In genomic region chr7:17031903-17032551, GRCh38 we compare ENCODE assay signal across 19 cellular contexts.
DNase-seq lines count a peak whose midpoint lies in the region; ATAC-seq, FAIRE-seq and TF ChIP-seq lines count a peak whose summit lies in the region.
"Had no signal": no experiment of that assay in that cellular context is flagged by ENCODE, and none has a peak within 500 bp of the region (broad histone marks: within the 10 kb centered on the region; RNA-seq: fewer than 3 reads in every experiment).

No MANE protein-coding gene starts in this region.

- H3K36me3 Mint-ChIP-seq in activated CD8-positive, alpha-beta memory T cell treated with anti-CD3 and anti-CD28 coated beads, Interleukin-2, amount 10 ng/mL, durations not matched to agents 7 days and 5 days = peaks cover 9% of the 10 kb centered on the region
- no peaks in the 10 kb centered on the region for H3K36me3 Mint-ChIP-seq in T-helper 17 cell (ENCODE audit: low read depth)
- H3K36me3 Mint-ChIP-seq in natural killer cell treated with Interleukin-12 subunit alpha and Interleukin-12 subunit beta and Interleukin-15 and Interleukin-18, amount 100 ng/mL, for 72 hours = peaks cover 4% of the 10 kb centered on the region
- H3K36me3 Mint-ChIP-seq: CD4-positive, CD25-positive, alpha-beta regulatory T cell had no signal

- no peaks in the 10 kb centered on the region for H3K27me3 ChIP-seq in prostate gland (replicated peaks; ENCODE audit: insufficient read depth)
- H3K27me3 ChIP-seq: MG63 had no signal

- no peaks in the 10 kb centered on the region for H3K4me1 ChIP-seq in prostate gland (replicated peaks)

- WGBS in prostate gland = 95% methylated on average over 1 of the region's 1 CpG

- intact Hi-C loops in prostate gland (cut with DNase I) = no loop called here

- peaks cover 3% of the 10 kb centered on the region for H3K9me3 Mint-ChIP-seq in activated CD8-positive, alpha-beta memory T cell treated with anti-CD3 and anti-CD28 coated beads, Interleukin-2, amount 10 ng/mL, durations not matched to agents 7 days and 5 days (ENCODE audit: low read depth)
- no peaks in the 10 kb centered on the region for H3K9me3 Mint-ChIP-seq in natural killer cell treated with Interleukin-12 subunit alpha and Interleukin-12 subunit beta and Interleukin-15 and Interleukin-18, amount 100 ng/mL, for 72 hours
- H3K9me3 Mint-ChIP-seq: CD4-positive, CD25-positive, alpha-beta regulatory T cell; HFFc6 had no signal

- no peak overlapping the region for H3K4me3 ChIP-seq in prostate gland
- H3K4me3 ChIP-seq: MG63 had no signal

- no peaks in the 10 kb centered on the region for H3K27me3 Mint-ChIP-seq in activated CD8-positive, alpha-beta memory T cell treated with anti-CD3 and anti-CD28 coated beads, Interleukin-2, amount 10 ng/mL, durations not matched to agents 7 days and 5 days
- no peaks in the 10 kb centered on the region for H3K27me3 Mint-ChIP-seq in T-helper 17 cell
- H3K27me3 Mint-ChIP-seq in natural killer cell treated with Interleukin-12 subunit alpha and Interleukin-12 subunit beta and Interleukin-15 and Interleukin-18, amount 100 ng/mL, for 72 hours = no peaks in the 10 kb centered on the region
- H3K27me3 Mint-ChIP-seq: CD4-positive, CD25-positive, alpha-beta regulatory T cell had no signal

- FAIRE-seq in GM19239 (lab: Jason Lieb, UNC) = peak; percentile 79

- peak overlapping the region; percentile 48 for H3K27ac Mint-ChIP-seq in activated CD8-positive, alpha-beta memory T cell treated with anti-CD3 and anti-CD28 coated beads, Interleukin-2, amount 10 ng/mL, durations not matched to agents 7 days and 5 days
- peak overlapping the region; percentile 6 for H3K27ac Mint-ChIP-seq in T-helper 17 cell
- peak overlapping the region; percentile 43 to 70 for H3K27ac Mint-ChIP-seq in natural killer cell treated with Interleukin-12 subunit alpha and Interleukin-12 subunit beta and Interleukin-15 and Interleukin-18, amount 100 ng/mL, for 72 hours
- H3K27ac Mint-ChIP-seq: CD4-positive, CD25-positive, alpha-beta regulatory T cell; HFFc6 had no signal

- no peak for TF ChIP-seq POLR2A in prostate gland (IDR thresholded peaks at IDR 0.05)

- no peak for DNase-seq in activated CD8-positive, alpha-beta memory T cell treated with anti-CD3 and anti-CD28 coated beads, Interleukin-2, amount 10 ng/mL, durations not matched to agents 7 days and 5 days
- no peak for DNase-seq in activated CD8-positive, alpha-beta memory T cell treated with anti-CD3 and anti-CD28 coated beads, Interleukin-2, amount 50 U/mL, for 4 hours
- DNase-seq in GM19239 (ENCODE audit: insufficient read length, low spot score) (no peak), T-helper 17 cell (no peak), occipital lobe (lab: John Stamatoyannopoulos, UW) (no peak), prostate gland (ENCODE audit: low spot score) (no peak)
- DNase-seq in natural killer cell treated with Interleukin-12 subunit alpha and Interleukin-12 subunit beta and Interleukin-15 and Interleukin-18, amount 100 ng/mL, for 72 hours (ENCODE audit: low spot score) = no peak
- DNase-seq: DND-41, GDM1, HFFc6, KBM-7, MG63, NCI-H1092 treated with DMSO at 0.1 percent for 48 hours, NCI-H187, NCI-H446 treated with DMSO at 0.1 percent for 48 hours, NCI-H748 treated with DMSO at 0.1 percent for 48 hours, SHP77 treated with DMSO at 0.1 percent for 48 hours had no signal

- no peak overlapping the region for H3K27ac ChIP-seq in prostate gland

- H3K36me3 ChIP-seq in prostate gland = no peaks in the 10 kb centered on the region
- H3K36me3 ChIP-seq: MG63 had no signal

- no peak overlapping the region for H3K4me3 Mint-ChIP-seq in activated CD8-positive, alpha-beta memory T cell treated with anti-CD3 and anti-CD28 coated beads, Interleukin-2, amount 10 ng/mL, durations not matched to agents 7 days and 5 days
- H3K4me3 Mint-ChIP-seq in T-helper 17 cell = no peak overlapping the region
- H3K4me3 Mint-ChIP-seq in natural killer cell treated with Interleukin-12 subunit alpha and Interleukin-12 subunit beta and Interleukin-15 and Interleukin-18, amount 100 ng/mL, for 72 hours = peak overlapping the region; percentile 61
- H3K4me3 Mint-ChIP-seq: HFFc6 had no signal

- no peak for TF ChIP-seq CTCF in prostate gland (IDR thresholded peaks at IDR 0.05)

- H3K9me3 ChIP-seq in T-helper 17 cell (ENCODE audit: control insufficient read depth, low read length, poor library complexity, severe bottlenecking) (no peaks in the 10 kb centered on the region), prostate gland (no peaks in the 10 kb centered on the region)
- H3K9me3 ChIP-seq: MG63 had no signal

- peak; percentile 63 for ATAC-seq in activated CD8-positive, alpha-beta memory T cell treated with anti-CD3 and anti-CD28 coated beads, Interleukin-2, amount 10 ng/mL, durations not matched to agents 7 days and 5 days
- ATAC-seq in T-helper 17 cell = peak; percentile 35
- ATAC-seq in natural killer cell treated with Interleukin-12 subunit alpha and Interleukin-12 subunit beta and Interleukin-15 and Interleukin-18, amount 100 ng/mL, for 72 hours = peak in 1 of 2 donors; percentile 46
- no peak for ATAC-seq in HG02973 (IDR thresholded peaks at IDR 0.05; ENCODE audit: unreplicated experiment)

- peaks cover 36% of the 10 kb centered on the region for H3K4me1 Mint-ChIP-seq in activated CD8-positive, alpha-beta memory T cell treated with anti-CD3 and anti-CD28 coated beads, Interleukin-2, amount 10 ng/mL, durations not matched to agents 7 days and 5 days
- peaks cover 15% of the 10 kb centered on the region for H3K4me1 Mint-ChIP-seq in T-helper 17 cell
- peaks cover 42 to 48% of the 10 kb centered on the region in 2 donors for H3K4me1 Mint-ChIP-seq in natural killer cell treated with Interleukin-12 subunit alpha and Interleukin-12 subunit beta and Interleukin-15 and Interleukin-18, amount 100 ng/mL, for 72 hours (ENCODE audit: low read depth in 2 of 2)

- CTCF ChIA-PET in activated CD8-positive, alpha-beta memory T cell treated with anti-CD3 and anti-CD28 coated beads, Interleukin-2, amount 10 ng/mL, durations not matched to agents 7 days and 5 days (lab: Charles Lee) = interaction anchor here (0.7 to 2.8 kb wide), 3 partner anchors 24 to 127 kb away, joined by 3 to 7 read pairs (median 4); no protein-coding TSS in a partner anchor

Comparison
In these comparisons a context has a peak if more than half of its experiments do, and no peak if none do; other contexts are left out.
1. H3K27ac Mint-ChIP-seq: peak in every context shown above with its lines; median percentile 56 in natural killer cell treated with Interleukin-12 subunit alpha and Interleukin-12 subunit beta and Interleukin-15 and Interleukin-18, amount 100 ng/mL, for 72 hours; 48 in activated CD8-positive, alpha-beta memory T cell treated with anti-CD3 and anti-CD28 coated beads, Interleukin-2, amount 10 ng/mL, durations not matched to agents 7 days and 5 days; 6 in T-helper 17 cell.